17 cellular contexts compared by ENCODE assay signal in the genomic region with DNA sequence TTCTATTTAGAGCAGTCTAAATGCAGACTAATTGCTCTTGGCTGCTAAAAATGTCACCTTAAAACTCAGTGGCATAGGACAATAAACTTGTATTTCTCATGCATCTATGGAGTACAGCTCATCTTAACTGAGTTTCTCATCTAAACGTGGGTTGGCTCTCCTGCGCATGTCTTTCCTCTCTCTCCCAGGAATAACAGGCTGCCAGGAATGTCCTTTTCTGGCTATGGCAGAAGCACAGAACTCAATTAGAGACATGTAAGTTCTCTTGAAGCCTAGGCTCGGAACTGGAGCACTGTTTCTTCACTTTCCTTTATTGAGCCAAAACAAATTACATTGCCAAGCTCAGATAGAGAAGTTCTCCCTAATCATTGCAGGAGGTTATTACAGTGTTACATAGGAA.
DNase-seq lines count a peak whose midpoint lies in the region; ATAC-seq and TF ChIP-seq lines count a peak whose summit lies in the region.
"Had no signal": no experiment of that assay in that cellular context is flagged by ENCODE, and none has a peak within 500 bp of the region (broad histone marks: within the 10 kb centered on the region; RNA-seq: fewer than 3 reads in every experiment).

No MANE protein-coding gene starts in this region.

- DNase-seq in Right ventricle myocardium inferior (ENCODE audit: missing footprints) (no peak), left ventricle myocardium inferior (no peak), SK-N-DZ (ENCODE audit: low spot score) (peak; percentile 3), inferior parietal cortex (ENCODE audit: extremely low spot score) (peak; percentile 59), testis (peak; percentile 37), breast epithelium (ENCODE audit: low spot score in 2 of 2) (no peak)
- no peak for DNase-seq in stimulated activated naive CD8-positive, alpha-beta T cell treated with anti-CD3 and anti-CD28 coated beads, Interleukin-15, amount 100 ng/mL, for 72 hours
- DNase-seq: 8988T; Calu3; CD8-positive, alpha-beta T cell; DMS79; GDM1; HCEC 1CT; IMR-90 had no signal

- H3K36me3 ChIP-seq in left ventricle myocardium inferior (no peaks in the 10 kb centered on the region), testis (ENCODE audit: low read depth, missing control alignments) (no peaks in the 10 kb centered on the region), breast epithelium (no peaks in the 10 kb centered on the region)
- H3K36me3 ChIP-seq: BLaER1 treated with 17β-estradiol and CSF1 and Interleukin-3, amounts not matched to agents 10 nM and 100 nM had no signal

- H3K4me3 ChIP-seq in left ventricle myocardium inferior (no peak overlapping the region), testis (no peak overlapping the region), breast epithelium (no peak overlapping the region)
- H3K4me3 ChIP-seq: BLaER1 treated with 17β-estradiol and CSF1 and Interleukin-3, amounts not matched to agents 10 nM and 100 nM; GM23338 had no signal

- TF ChIP-seq CTCF in left ventricle myocardium inferior (IDR thresholded peaks at IDR 0.05; ENCODE audit: borderline replicate concordance) (no peak), testis (IDR thresholded peaks at IDR 0.05) (no peak), breast epithelium (IDR thresholded peaks at IDR 0.05) (no peak)

- 58 to 65% methylated on average over 3 of the region's 3 CpGs for WGBS in testis, 2 donors

- H3K27ac Mint-ChIP-seq in stimulated activated naive CD8-positive, alpha-beta T cell treated with anti-CD3 and anti-CD28 coated beads, Interleukin-15, amount 100 ng/mL, for 72 hours: no peak overlapping the region
- H3K27ac Mint-ChIP-seq: B cell; CD8-positive, alpha-beta T cell; GM23338 had no signal

- H3K27ac ChIP-seq in left ventricle myocardium inferior (replicated peaks): no peak overlapping the region
- no peak overlapping the region for H3K27ac ChIP-seq in testis
- no peak overlapping the region for H3K27ac ChIP-seq in breast epithelium
- H3K27ac ChIP-seq: BLaER1 treated with 17β-estradiol and CSF1 and Interleukin-3, amounts not matched to agents 10 nM and 100 nM had no signal

- H3K9me3 ChIP-seq in left ventricle myocardium inferior (replicated peaks) (no peaks in the 10 kb centered on the region), testis (no peaks in the 10 kb centered on the region), breast epithelium (no peaks in the 10 kb centered on the region)

- peak; percentile 78 for ATAC-seq in Right ventricle myocardium inferior
- ATAC-seq in stimulated activated naive CD8-positive, alpha-beta T cell treated with anti-CD3 and anti-CD28 coated beads, Interleukin-15, amount 100 ng/mL, for 72 hours: no peak
- ATAC-seq: CD8-positive, alpha-beta T cell; GM23338 had no signal

- TF ChIP-seq POLR2A in testis (IDR thresholded peaks at IDR 0.05): no peak
- no peak for TF ChIP-seq POLR2A in breast epithelium (IDR thresholded peaks at IDR 0.05)

- no peaks in the 10 kb centered on the region for H3K27me3 ChIP-seq in left ventricle myocardium inferior (ENCODE audit: low read depth)
- no peaks in the 10 kb centered on the region for H3K27me3 ChIP-seq in testis
- no peaks in the 10 kb centered on the region for H3K27me3 ChIP-seq in breast epithelium
- H3K27me3 ChIP-seq: BLaER1 treated with 17β-estradiol and CSF1 and Interleukin-3, amounts not matched to agents 10 nM and 100 nM had no signal

- no peak overlapping the region for H3K4me3 Mint-ChIP-seq in stimulated activated naive CD8-positive, alpha-beta T cell treated with anti-CD3 and anti-CD28 coated beads, Interleukin-15, amount 100 ng/mL, for 72 hours
- H3K4me3 Mint-ChIP-seq: B cell; CD8-positive, alpha-beta T cell; GM23338 had no signal

- intact Hi-C loops in Right ventricle myocardium inferior (cut with DNase I): no loop called here
- intact Hi-C loops in left ventricle myocardium inferior (cut with micrococcal nuclease): no loop called here
- intact Hi-C loops in testis (cut with DNase I; ENCODE audit: low total_unique reads): no loop called here
- intact Hi-C loops in breast epithelium (cut with DNase I; ENCODE audit: low total_unique reads): no loop called here

- peaks cover 9 to 18% of the 10 kb centered on the region in 2 donors for H3K9me3 Mint-ChIP-seq in stimulated activated naive CD8-positive, alpha-beta T cell treated with anti-CD3 and anti-CD28 coated beads, Interleukin-15, amount 100 ng/mL, for 72 hours
- H3K9me3 Mint-ChIP-seq: GM23338 had no signal

- H3K4me1 Mint-ChIP-seq in stimulated activated naive CD8-positive, alpha-beta T cell treated with anti-CD3 and anti-CD28 coated beads, Interleukin-15, amount 100 ng/mL, for 72 hours: no peaks in the 10 kb centered on the region
- H3K4me1 Mint-ChIP-seq: B cell, GM23338 had no signal

- H3K4me1 ChIP-seq in left ventricle myocardium inferior: no peaks in the 10 kb centered on the region
- no peaks in the 10 kb centered on the region for H3K4me1 ChIP-seq in testis
- H3K4me1 ChIP-seq in breast epithelium: no peaks in the 10 kb centered on the region

- H3K27me3 Mint-ChIP-seq in stimulated activated naive CD8-positive, alpha-beta T cell treated with anti-CD3 and anti-CD28 coated beads, Interleukin-15, amount 100 ng/mL, for 72 hours: no peaks in the 10 kb centered on the region
- H3K27me3 Mint-ChIP-seq: B cell had no signal

Comparison
In these comparisons a context has a peak if more than half of its experiments do, and no peak if none do; other contexts are left out.
1. DNase-seq: peak in SK-N-DZ (single experiment), inferior parietal cortex (single experiment) and testis (single experiment); none in Right ventricle myocardium inferior (single experiment), left ventricle myocardium inferior (single experiment), breast epithelium (0 of 2) and stimulated activated naive CD8-positive, alpha-beta T cell treated with anti-CD3 and anti-CD28 coated beads, Interleukin-15, amount 100 ng/mL, for 72 hours (0 of 2).